Comparison of ENCODE assay signal across 1 cellular context in the genomic region with DNA sequence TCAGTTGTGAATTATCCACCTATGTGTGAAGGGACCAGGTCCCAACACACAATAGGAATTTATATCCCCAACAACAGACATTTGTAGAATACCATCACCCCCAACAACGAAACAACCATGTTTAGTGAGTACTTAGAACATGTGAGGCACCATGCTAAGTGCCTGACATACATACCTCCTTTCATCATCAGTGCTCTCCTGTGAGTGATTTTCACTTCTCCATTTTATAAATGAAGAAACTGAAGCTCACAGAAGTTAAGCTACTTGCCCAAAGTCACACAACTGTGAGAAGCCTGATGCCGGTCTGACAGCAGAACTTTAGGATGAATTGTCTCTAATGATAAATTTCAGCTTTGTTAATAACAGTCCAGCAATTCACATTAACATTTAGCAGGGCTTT.
TF ChIP-seq lines count a peak whose summit lies in the region.

No MANE protein-coding gene starts in this region.

TF ChIP-seq in GM12878, 131 proteins besides CTCF, POLR2A, EP300 and RAD21 (continued from another document):
- TF ChIP-seq, protein P1, sequence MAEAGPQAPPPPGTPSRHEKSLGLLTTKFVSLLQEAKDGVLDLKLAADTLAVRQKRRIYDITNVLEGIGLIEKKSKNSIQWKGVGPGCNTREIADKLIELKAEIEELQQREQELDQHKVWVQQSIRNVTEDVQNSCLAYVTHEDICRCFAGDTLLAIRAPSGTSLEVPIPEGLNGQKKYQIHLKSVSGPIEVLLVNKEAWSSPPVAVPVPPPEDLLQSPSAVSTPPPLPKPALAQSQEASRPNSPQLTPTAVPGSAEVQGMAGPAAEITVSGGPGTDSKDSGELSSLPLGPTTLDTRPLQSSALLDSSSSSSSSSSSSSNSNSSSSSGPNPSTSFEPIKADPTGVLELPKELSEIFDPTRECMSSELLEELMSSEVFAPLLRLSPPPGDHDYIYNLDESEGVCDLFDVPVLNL (IDR thresholded peaks at IDR 0.05; ENCODE audit: low read depth, low read length) = no peak
- no peak for TF ChIP-seq SP1 (IDR thresholded peaks at IDR 0.05; ENCODE audit: low read depth, low read length)
- TF ChIP-seq SMAD5 (IDR thresholded peaks at IDR 0.05; ENCODE audit: low read depth) = no peak
- no peak for TF ChIP-seq CBX3 (IDR thresholded peaks at IDR 0.05; ENCODE audit: borderline replicate concordance, low read depth)
- no peak for TF ChIP-seq KDM1A (IDR thresholded peaks at IDR 0.05; ENCODE audit: borderline replicate concordance)
- TF ChIP-seq ZNF592 (IDR thresholded peaks at IDR 0.05) = no peak
- TF ChIP-seq IRF4 (IDR thresholded peaks at IDR 0.05; ENCODE audit: low read depth, low read length) = 0 out of 2 replicates have a peak, but pooled peaks have one; percentile 10
TF ChIP-seq in GM12878: peak in this region for 2.
